Comparison of ENCODE assay signal across 1 cellular context in genomic region chr12:12930633-12931032, GRCh38.
A peak's percentile ranks its signal among the peaks of the same experiment; 100 is the strongest.
TF ChIP-seq lines count a peak whose summit lies in the region.

No MANE protein-coding gene starts in this region.

TF ChIP-seq in HepG2, 621 proteins besides CTCF, POLR2A, EP300 and RAD21:
- peak; percentile 99 for TF ChIP-seq ZNF12 (CRISPR knock-in tag; IDR thresholded peaks at IDR 0.05)
- TF ChIP-seq ZNF17 (CRISPR knock-in tag; IDR thresholded peaks at IDR 0.05) = no peak
